8 cellular contexts compared by ENCODE assay signal in genomic region chr1:33349778-33350610, GRCh38. TPM values are rescaled to one million over a fixed set of nuclear protein-coding genes. Genes with fewer than 3 reads are reported as not detected.
DNase-seq lines count a peak whose midpoint lies in the region; ATAC-seq and TF ChIP-seq lines count a peak whose summit lies in the region.

No MANE protein-coding gene starts in this region.

- DNase-seq in GM12865 (ENCODE audit: low read depth): peak; percentile 92
- peak; percentile 76 for DNase-seq in NCI-H1048 (lab: John Stamatoyannopoulos, UW)
- DNase-seq in SW480 (ENCODE audit: low spot score): peak; percentile 81
- DNase-seq in adipocyte (ENCODE audit: low read depth): peak; percentile 94
- DNase-seq in heart right ventricle: peak; percentile 85 to 90
- DNase-seq in posterior cingulate gyrus: peak; percentile 66 to 98 (median 78)
- peak; percentile 88 for DNase-seq in type B pancreatic cell (ENCODE audit: extremely low spot score, unreplicated experiment)

- peaks cover 17% of the 10 kb centered on the region for H3K36me3 Mint-ChIP-seq in type B pancreatic cell

- ATAC-seq in HG02588 (IDR thresholded peaks at IDR 0.05; ENCODE audit: unreplicated experiment) (peak; percentile 66), heart right ventricle (peak; percentile 90 to 93 (median 92))

- peaks cover 12% of the 10 kb centered on the region for H3K36me3 ChIP-seq in adipocyte (ENCODE audit: control insufficient read depth, insufficient read depth, low read length, severe bottlenecking)
- peaks cover 0 to 39% (median 0%) of the 10 kb centered on the region in 9 donors for H3K36me3 ChIP-seq in heart right ventricle

- peak overlapping the region; percentile 87 to 100 (median 99) for H3K27ac ChIP-seq in heart right ventricle

- H3K4me3 Mint-ChIP-seq in type B pancreatic cell: peak overlapping the region; percentile 93

- TF ChIP-seq CTCF in GM12865 (IDR thresholded peaks at IDR 0.05; ENCODE audit: insufficient read depth, low read depth, low read length, missing control alignments): no peak
- TF ChIP-seq CTCF in heart right ventricle (IDR thresholded peaks at IDR 0.05): peak in 1 of 9 donors; percentile 26
- TF ChIP-seq CTCF in type B pancreatic cell (conservative IDR thresholded peaks at IDR 0.05): no peak

- no peaks in the 10 kb centered on the region for H3K9me3 Mint-ChIP-seq in type B pancreatic cell

- H3K4me1 Mint-ChIP-seq in type B pancreatic cell (ENCODE audit: unreplicated experiment): peaks cover 61% of the 10 kb centered on the region

- H3K4me1 ChIP-seq in adipocyte (ENCODE audit: control insufficient read depth, insufficient read depth, low read length): peaks cover 41% of the 10 kb centered on the region
- H3K4me1 ChIP-seq in heart right ventricle: peaks cover 11 to 48% (median 41%) of the 10 kb centered on the region in 9 donors

- peak overlapping the region; percentile 91 for H3K9ac ChIP-seq in adipocyte (ENCODE audit: low read length)

- WGBS in heart right ventricle, 2 donors: 1% methylated on average over 63 to 98 of the region's 104 CpGs

- peak overlapping the region; percentile 89 for H3K27ac Mint-ChIP-seq in type B pancreatic cell

- H3K9me3 ChIP-seq in adipocyte (ENCODE audit: control insufficient read depth, low read length) (no peaks in the 10 kb centered on the region), heart right ventricle (no peaks in the 10 kb centered on the region)

- H3K27me3 ChIP-seq in adipocyte (replicated peaks; ENCODE audit: control insufficient read depth, insufficient read depth, low read length): no peaks in the 10 kb centered on the region
- H3K27me3 ChIP-seq in heart right ventricle: no peaks in the 10 kb centered on the region

- H3K4me3 ChIP-seq in GM12865 (ENCODE audit: low read depth, low read length): peak overlapping the region; percentile 77
- H3K4me3 ChIP-seq in adipocyte (ENCODE audit: low read length): peak overlapping the region; percentile 84
- H3K4me3 ChIP-seq in heart right ventricle: peak overlapping the region; percentile 33 to 96 (median 66)

- intact Hi-C loops in heart right ventricle (cut with DNase I) (loop anchor here in 2 of 10 donors (2.0 to 5.0 kb wide), 2 partner anchors 15 to 53 kb away; no protein-coding TSS in a partner anchor), posterior cingulate gyrus (cut with DNase I) (loop anchor here (2.0 kb wide), 1 partner anchor 15 kb away; no protein-coding TSS in a partner anchor)

- H3K27me3 Mint-ChIP-seq in type B pancreatic cell: no peaks in the 10 kb centered on the region

RNA-seq across cellular contexts. Expression of gene A3GALT2, which starts 29.1 kb away (rescaled TPM):
- total RNA-seq in heart right ventricle: under 1 TPM in 1 of 10 donors, not detected in 9; 0.25 TPM
- not detected for polyA plus RNA-seq in heart right ventricle
- total RNA-seq in type B pancreatic cell (ENCODE audit: low replicate concordance): 0.29 TPM in 1 of 2 replicates, not detected in the other

Comparison
In these comparisons a context has a peak if more than half of its experiments do, and no peak if none do; other contexts are left out.
1. Peak in every context shown above with its lines: DNase-seq, ATAC-seq, H3K4me3 ChIP-seq and H3K27ac ChIP-seq.